8 cellular contexts compared by ENCODE assay signal in the genomic region with DNA sequence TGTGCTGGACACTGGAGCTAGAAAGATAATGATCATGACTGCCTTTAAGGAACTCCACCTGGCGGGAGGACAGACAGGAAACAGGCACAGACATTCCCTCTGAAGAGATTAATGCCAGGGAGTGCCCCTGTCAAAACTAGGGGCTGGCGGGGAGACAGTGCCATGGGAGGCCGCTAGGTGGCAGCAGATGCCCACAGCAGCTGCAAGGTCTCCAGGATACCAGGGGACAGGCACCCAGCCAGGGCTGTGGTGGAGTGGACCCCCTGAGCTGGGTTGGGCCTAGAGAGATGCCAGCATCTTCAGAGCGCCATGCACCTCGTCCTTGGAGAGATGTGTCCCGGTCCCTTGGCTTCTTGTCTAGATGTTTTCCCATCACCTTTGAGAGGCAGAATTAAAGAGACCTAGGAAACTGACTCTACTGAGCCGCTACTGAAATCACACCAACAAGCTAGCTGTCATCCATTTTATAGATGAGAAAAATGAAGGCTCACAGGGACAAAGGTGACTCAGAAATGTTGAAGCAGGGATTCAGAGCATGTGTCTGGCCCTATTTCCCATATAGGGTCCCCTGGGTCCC. TPM values are rescaled to one million over a fixed set of nuclear protein-coding genes. Genes with fewer than 3 reads are reported as not detected.
DNase-seq lines count a peak whose midpoint lies in the region; ATAC-seq and TF ChIP-seq lines count a peak whose summit lies in the region.

No MANE protein-coding gene starts in this region.

- H3K27ac ChIP-seq in thoracic aorta: no peak overlapping the region

- no peaks in the 10 kb centered on the region for H3K36me3 ChIP-seq in thoracic aorta

- H3K4me3 ChIP-seq in thoracic aorta: no peak overlapping the region

- H3K9me3 ChIP-seq in thoracic aorta: no peaks in the 10 kb centered on the region

- H3K4me1 ChIP-seq in thoracic aorta (ENCODE audit: control insufficient read depth in 1 of 2, low read depth in 2 of 2): no peaks in the 10 kb centered on the region

- H3K27me3 ChIP-seq in thoracic aorta (replicated peaks; ENCODE audit: insufficient read depth): no peaks in the 10 kb centered on the region

- TF ChIP-seq CTCF in omental fat pad (IDR thresholded peaks at IDR 0.05) (peak in 2 of 3 donors; percentile 17 to 97), thoracic aorta (IDR thresholded peaks at IDR 0.05) (peak; percentile 99)

- ATAC-seq in omental fat pad (ENCODE audit: low FRiP score) (peak; percentile 77), thoracic aorta (ENCODE audit: insufficient number of reproducible peaks, low FRiP score, low read depth) (no peak)

- DNase-seq in NK-92 treated with Interleukin-12 subunit alpha and Interleukin-12 subunit beta, amount 100 ng/mL, for 24 hours (lab: John Stamatoyannopoulos, UW): peak; percentile 40
- DNase-seq in NK-92 (lab: John Stamatoyannopoulos, UW; ENCODE audit: unreplicated experiment) (no peak), NAMALWA (ENCODE audit: low spot score) (peak; percentile 76), SHP77 treated with DMSO at 0.1 percent for 48 hours (lab: John Stamatoyannopoulos, UW) (peak; percentile 58), foreskin melanocyte (peak; percentile 34), omental fat pad (ENCODE audit: low spot score) (peak; percentile 71), thoracic aorta (ENCODE audit: low spot score) (peak; percentile 26)
- peak; percentile 66 for DNase-seq in activated effector memory CD4-positive, alpha-beta T cell treated with Interleukin-2 at 50 U/mL for 16 hours

RNA-seq across cellular contexts. Expression of gene REN, which starts 3.6 kb away (rescaled TPM):
- total RNA-seq in omental fat pad (1 to 10 TPM in 2 of 4 donors, not detected in 2; 1.4 to 2.8 TPM), thoracic aorta (not detected)

RNA-seq across cellular contexts. Expression of gene ETNK2, which starts 10.7 kb away (rescaled TPM):
- total RNA-seq in omental fat pad (10 to 100 TPM; 11.8 to 16.9 (median 13.3) TPM), thoracic aorta (10 to 100 TPM; 18.0 to 24.5 TPM)

RNA-seq across cellular contexts. Expression of gene KISS1, which starts 33.7 kb away (rescaled TPM):
- not detected for total RNA-seq in omental fat pad
- not detected for total RNA-seq in thoracic aorta

RNA-seq across cellular contexts. Expression of gene GOLT1A, which starts 51.2 kb away (rescaled TPM):
- total RNA-seq in omental fat pad (not detected), thoracic aorta (not detected)
